ENCODE assay signal across 1 cellular context in the genomic region with DNA sequence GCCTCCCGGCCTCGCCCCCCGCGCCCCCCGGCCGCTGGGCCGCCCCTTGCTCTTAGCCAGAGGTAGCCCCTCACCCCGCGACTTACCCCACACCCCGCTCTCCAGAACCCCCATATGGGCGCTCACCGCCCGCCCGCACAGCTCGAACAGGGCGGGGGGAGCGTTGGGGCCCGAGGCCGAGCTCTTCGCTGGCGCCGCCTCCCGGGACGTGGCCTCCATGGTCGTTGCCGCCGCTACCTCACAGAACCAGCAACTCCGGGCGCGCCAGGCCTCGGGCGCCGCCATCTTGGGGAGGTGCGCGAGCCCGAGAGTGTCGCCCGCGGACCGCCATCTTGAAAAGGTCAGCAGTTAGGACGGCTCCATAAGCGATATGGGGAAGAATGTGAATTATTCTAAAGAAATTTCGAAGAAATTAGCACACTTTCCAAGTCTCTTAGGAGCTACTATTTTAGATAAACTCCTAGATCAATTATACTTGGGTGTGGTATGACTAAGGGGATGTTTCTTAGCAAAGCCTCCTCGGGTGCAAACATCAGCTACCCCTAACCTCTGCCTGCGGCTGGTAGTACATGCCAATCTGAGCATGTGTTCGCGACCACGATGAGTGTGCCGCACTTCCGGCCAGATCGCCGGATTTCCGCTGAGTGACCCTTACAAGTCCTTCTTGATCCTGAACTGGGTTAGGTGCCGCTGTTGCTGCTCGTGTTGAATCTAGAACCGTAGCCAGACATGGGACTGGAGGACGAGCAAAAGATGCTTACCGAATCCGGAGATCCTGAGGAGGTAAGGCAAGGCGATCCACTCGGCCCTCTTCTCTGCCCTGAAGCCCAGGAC.
A peak's percentile ranks its signal among the peaks of the same experiment; 100 is the strongest.
TF ChIP-seq lines count a peak whose summit lies in the region.

A gene with protein sequence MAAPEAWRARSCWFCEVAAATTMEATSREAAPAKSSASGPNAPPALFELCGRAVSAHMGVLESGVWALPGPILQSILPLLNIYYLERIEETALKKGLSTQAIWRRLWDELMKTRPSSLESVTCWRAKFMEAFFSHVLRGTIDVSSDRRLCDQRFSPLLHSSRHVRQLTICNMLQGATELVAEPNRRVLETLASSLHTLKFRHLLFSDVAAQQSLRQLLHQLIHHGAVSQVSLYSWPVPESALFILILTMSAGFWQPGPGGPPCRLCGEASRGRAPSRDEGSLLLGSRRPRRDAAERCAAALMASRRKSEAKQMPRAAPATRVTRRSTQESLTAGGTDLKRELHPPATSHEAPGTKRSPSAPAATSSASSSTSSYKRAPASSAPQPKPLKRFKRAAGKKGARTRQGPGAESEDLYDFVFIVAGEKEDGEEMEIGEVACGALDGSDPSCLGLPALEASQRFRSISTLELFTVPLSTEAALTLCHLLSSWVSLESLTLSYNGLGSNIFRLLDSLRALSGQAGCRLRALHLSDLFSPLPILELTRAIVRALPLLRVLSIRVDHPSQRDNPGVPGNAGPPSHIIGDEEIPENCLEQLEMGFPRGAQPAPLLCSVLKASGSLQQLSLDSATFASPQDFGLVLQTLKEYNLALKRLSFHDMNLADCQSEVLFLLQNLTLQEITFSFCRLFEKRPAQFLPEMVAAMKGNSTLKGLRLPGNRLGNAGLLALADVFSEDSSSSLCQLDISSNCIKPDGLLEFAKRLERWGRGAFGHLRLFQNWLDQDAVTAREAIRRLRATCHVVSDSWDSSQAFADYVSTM (minus strand): TSS at position 579 of the 834 bp plus-strand sequence. CDS start 294 bp downstream, at position 285.
A gene (plus strand): TSS at position 661 of the 834 bp plus-strand sequence. CDS start 69 bp downstream, at position 730.

TF ChIP-seq in K562, 482 proteins besides CTCF, POLR2A, EP300 and RAD21 (continued from another document and continues in another):
- TF ChIP-seq, protein P1, sequence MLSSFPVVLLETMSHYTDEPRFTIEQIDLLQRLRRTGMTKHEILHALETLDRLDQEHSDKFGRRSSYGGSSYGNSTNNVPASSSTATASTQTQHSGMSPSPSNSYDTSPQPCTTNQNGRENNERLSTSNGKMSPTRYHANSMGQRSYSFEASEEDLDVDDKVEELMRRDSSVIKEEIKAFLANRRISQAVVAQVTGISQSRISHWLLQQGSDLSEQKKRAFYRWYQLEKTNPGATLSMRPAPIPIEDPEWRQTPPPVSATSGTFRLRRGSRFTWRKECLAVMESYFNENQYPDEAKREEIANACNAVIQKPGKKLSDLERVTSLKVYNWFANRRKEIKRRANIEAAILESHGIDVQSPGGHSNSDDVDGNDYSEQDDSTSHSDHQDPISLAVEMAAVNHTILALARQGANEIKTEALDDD (IDR thresholded peaks at IDR 0.05) = peak; percentile 88
- TF ChIP-seq, protein P2, sequence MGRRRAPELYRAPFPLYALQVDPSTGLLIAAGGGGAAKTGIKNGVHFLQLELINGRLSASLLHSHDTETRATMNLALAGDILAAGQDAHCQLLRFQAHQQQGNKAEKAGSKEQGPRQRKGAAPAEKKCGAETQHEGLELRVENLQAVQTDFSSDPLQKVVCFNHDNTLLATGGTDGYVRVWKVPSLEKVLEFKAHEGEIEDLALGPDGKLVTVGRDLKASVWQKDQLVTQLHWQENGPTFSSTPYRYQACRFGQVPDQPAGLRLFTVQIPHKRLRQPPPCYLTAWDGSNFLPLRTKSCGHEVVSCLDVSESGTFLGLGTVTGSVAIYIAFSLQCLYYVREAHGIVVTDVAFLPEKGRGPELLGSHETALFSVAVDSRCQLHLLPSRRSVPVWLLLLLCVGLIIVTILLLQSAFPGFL (CRISPR knock-in tag; IDR thresholded peaks at IDR 0.05) = no peak
- TF ChIP-seq, protein P3, sequence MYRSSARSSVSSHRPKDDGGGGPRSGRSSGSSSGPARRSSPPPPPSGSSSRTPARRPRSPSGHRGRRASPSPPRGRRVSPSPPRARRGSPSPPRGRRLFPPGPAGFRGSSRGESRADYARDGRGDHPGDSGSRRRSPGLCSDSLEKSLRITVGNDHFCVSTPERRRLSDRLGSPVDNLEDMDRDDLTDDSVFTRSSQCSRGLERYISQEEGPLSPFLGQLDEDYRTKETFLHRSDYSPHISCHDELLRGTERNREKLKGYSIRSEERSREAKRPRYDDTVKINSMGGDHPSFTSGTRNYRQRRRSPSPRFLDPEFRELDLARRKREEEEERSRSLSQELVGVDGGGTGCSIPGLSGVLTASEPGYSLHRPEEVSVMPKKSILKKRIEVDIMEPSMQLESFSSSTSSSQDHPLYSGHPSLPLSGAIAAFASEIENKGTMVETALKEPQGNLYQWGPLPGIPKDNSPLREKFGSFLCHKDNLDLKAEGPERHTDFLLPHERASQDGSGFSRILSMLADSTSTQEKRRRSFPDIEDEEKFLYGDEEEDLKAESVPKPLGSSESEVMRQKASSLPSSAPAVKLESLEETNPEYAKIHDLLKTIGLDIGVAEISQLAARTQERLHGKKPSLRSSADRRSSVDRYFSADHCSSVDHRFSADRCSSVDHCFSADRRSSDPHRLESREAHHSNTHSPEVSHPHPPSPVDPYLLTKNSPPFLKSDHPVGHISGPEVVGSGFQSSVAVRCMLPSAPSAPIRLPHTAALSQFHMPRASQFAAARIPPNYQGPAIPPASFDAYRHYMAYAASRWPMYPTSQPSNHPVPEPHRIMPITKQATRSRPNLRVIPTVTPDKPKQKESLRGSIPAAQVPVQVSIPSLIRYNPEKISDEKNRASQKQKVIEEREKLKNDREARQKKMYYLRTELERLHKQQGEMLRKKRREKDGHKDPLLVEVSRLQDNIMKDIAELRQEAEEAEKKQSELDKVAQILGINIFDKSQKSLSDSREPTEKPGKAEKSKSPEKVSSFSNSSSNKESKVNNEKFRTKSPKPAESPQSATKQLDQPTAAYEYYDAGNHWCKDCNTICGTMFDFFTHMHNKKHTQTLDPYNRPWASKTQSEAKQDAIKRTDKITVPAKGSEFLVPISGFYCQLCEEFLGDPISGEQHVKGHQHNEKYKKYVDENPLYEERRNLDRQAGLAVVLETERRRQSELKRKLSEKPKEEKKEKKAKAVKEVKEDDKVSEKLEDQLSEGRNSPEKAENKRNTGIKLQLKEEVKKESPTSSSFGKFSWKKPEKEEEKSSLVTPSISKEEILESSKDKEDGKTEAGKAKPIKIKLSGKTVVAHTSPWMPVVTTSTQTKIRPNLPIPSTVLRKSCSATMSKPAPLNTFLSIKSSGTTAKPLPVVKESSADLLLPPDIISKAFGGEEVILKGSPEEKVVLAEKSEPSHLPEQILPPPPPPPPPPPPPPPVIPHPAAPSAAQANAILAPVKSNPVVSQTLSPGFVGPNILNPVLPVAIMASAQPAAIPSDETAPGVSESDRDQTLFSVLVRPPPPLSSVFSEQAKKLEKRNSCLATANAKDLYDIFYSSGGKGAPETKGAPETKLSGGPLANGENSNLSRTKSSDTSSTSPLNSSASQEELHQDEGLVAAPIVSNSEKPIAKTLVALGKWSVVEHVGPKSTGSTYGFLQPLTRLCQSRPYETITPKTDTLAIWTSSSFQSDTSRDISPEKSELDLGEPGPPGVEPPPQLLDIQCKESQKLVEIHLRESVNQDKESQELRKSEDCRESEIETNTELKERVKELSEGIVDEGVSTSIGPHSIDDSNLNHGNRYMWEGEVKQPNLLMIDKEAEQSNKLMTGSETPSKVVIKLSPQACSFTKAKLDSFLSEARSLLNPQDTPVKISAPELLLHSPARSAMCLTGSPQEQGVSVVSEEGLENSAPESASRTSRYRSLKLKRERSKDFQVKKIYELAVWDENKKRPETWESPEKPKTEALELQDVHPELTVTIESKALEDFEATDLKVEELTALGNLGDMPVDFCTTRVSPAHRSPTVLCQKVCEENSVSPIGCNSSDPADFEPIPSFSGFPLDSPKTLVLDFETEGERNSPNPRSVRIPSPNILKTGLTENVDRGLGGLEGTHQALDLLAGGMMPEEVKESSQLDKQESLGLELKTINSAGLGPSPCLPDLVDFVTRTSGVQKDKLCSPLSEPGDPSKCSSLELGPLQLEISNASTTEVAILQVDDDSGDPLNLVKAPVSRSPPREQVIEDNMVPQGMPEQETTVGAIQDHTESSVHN (IDR thresholded peaks at IDR 0.05; ENCODE audit: borderline replicate concordance in 1 of 2, low read depth in 1 of 2) = no peak
- TF ChIP-seq ETV1 (tag; conservative IDR thresholded peaks at IDR 0.05; ENCODE audit: low read depth) = peak; percentile 94
- TF ChIP-seq NCOR1 (IDR thresholded peaks at IDR 0.05) = peak; percentile 28
- no peak for TF ChIP-seq ZBTB8A (IDR thresholded peaks at IDR 0.05; ENCODE audit: partially characterized antibody)
- no peak for TF ChIP-seq MTA1 (IDR thresholded peaks at IDR 0.05; ENCODE audit: borderline replicate concordance)
- peak; percentile 65 to 67; a peak in 2 of 4 replicates for TF ChIP-seq TBL1XR1 (IDR thresholded peaks at IDR 0.05; ENCODE audit: low read length in 2 of 2)
- TF ChIP-seq SETDB1 (IDR thresholded peaks at IDR 0.05; ENCODE audit: low read length) = no peak
- TF ChIP-seq BRD9 (IDR thresholded peaks at IDR 0.05; ENCODE audit: low read depth, partially characterized antibody) = peak; percentile 86
- no peak for TF ChIP-seq ZNF146 (CRISPR knock-in tag; IDR thresholded peaks at IDR 0.05; ENCODE audit: unreplicated experiment)
- TF ChIP-seq ETV5 (CRISPR knock-in tag; IDR thresholded peaks at IDR 0.05; ENCODE audit: low read depth) = no peak; the same call in none of the 2 replicates
- TF ChIP-seq LCOR (CRISPR knock-in tag; IDR thresholded peaks at IDR 0.05) = peak; percentile 80; the same call in 1 of the 2 replicates
- TF ChIP-seq FOSL1 (tag; conservative IDR thresholded peaks at IDR 0.05) = peak; percentile 96
- TF ChIP-seq ZNF589 (CRISPR knock-in tag; IDR thresholded peaks at IDR 0.05; ENCODE audit: low read depth) = peak; percentile 96
- TF ChIP-seq, protein P4, sequence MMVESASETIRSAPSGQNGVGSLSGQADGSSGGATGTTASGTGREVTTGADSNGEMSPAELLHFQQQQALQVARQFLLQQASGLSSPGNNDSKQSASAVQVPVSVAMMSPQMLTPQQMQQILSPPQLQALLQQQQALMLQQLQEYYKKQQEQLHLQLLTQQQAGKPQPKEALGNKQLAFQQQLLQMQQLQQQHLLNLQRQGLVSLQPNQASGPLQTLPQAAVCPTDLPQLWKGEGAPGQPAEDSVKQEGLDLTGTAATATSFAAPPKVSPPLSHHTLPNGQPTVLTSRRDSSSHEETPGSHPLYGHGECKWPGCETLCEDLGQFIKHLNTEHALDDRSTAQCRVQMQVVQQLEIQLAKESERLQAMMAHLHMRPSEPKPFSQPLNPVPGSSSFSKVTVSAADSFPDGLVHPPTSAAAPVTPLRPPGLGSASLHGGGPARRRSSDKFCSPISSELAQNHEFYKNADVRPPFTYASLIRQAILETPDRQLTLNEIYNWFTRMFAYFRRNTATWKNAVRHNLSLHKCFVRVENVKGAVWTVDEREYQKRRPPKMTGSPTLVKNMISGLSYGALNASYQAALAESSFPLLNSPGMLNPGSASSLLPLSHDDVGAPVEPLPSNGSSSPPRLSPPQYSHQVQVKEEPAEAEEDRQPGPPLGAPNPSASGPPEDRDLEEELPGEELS (CRISPR knock-in tag; IDR thresholded peaks at IDR 0.05; ENCODE audit: borderline replicate concordance) = 0 out of 2 replicates have a peak, but pooled peaks have one; percentile 53
- peak; percentile 89 for TF ChIP-seq CCNT2 (IDR thresholded peaks at IDR 0.05; ENCODE audit: borderline replicate concordance, extremely low read depth, insufficient read length, low read depth, low read length)
- TF ChIP-seq ZNF699 (CRISPR knock-in tag; IDR thresholded peaks at IDR 0.05; ENCODE audit: insufficient replicate concordance) = no peak
- TF ChIP-seq BACH1 (tag; IDR thresholded peaks at IDR 0.05) = peak; percentile 83; the same call in 1 of the 2 replicates
- TF ChIP-seq HNRNPL (IDR thresholded peaks at IDR 0.05; ENCODE audit: low read depth, low read length) = no peak
- TF ChIP-seq NR1H2 (CRISPR knock-in tag; IDR thresholded peaks at IDR 0.05) = peak; percentile 10; the same call in 1 of the 2 replicates
- TF ChIP-seq, protein P5, sequence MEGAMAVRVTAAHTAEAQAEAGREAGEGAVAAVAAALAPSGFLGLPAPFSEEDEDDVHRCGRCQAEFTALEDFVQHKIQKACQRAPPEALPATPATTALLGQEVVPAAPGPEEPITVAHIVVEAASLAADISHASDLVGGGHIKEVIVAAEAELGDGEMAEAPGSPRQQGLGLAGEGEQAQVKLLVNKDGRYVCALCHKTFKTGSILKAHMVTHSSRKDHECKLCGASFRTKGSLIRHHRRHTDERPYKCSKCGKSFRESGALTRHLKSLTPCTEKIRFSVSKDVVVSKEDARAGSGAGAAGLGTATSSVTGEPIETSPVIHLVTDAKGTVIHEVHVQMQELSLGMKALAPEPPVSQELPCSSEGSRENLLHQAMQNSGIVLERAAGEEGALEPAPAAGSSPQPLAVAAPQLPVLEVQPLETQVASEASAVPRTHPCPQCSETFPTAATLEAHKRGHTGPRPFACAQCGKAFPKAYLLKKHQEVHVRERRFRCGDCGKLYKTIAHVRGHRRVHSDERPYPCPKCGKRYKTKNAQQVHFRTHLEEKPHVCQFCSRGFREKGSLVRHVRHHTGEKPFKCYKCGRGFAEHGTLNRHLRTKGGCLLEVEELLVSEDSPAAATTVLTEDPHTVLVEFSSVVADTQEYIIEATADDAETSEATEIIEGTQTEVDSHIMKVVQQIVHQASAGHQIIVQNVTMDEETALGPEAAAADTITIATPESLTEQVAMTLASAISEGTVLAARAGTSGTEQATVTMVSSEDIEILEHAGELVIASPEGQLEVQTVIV (CRISPR knock-in tag; IDR thresholded peaks at IDR 0.05; ENCODE audit: borderline replicate concordance) = no peak
- TF ChIP-seq DACH1 (IDR thresholded peaks at IDR 0.05; ENCODE audit: partially characterized antibody) = no peak
- peak in 1 of 2 experiments; percentile 68; a peak in 1 of 4 replicates for TF ChIP-seq TRIM24 (IDR thresholded peaks at IDR 0.05)
- no peak for TF ChIP-seq COPS2 (conservative IDR thresholded peaks at IDR 0.05)
- peak; percentile 95 for TF ChIP-seq ASH1L (IDR thresholded peaks at IDR 0.05; ENCODE audit: borderline replicate concordance, low read depth, partially characterized antibody)
- TF ChIP-seq CEBPG (CRISPR knock-in tag; IDR thresholded peaks at IDR 0.05) = no peak
- no peak for TF ChIP-seq CEBPG (tag; conservative IDR thresholded peaks at IDR 0.05 in 1 of 2, IDR thresholded peaks at IDR 0.05 in 1 of 2)
- TF ChIP-seq, protein P6, sequence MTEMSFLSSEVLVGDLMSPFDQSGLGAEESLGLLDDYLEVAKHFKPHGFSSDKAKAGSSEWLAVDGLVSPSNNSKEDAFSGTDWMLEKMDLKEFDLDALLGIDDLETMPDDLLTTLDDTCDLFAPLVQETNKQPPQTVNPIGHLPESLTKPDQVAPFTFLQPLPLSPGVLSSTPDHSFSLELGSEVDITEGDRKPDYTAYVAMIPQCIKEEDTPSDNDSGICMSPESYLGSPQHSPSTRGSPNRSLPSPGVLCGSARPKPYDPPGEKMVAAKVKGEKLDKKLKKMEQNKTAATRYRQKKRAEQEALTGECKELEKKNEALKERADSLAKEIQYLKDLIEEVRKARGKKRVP (CRISPR knock-in tag; IDR thresholded peaks at IDR 0.05) = 0 out of 2 replicates have a peak, but pooled peaks have one; percentile 11
- peak; percentile 70 for TF ChIP-seq CREM (IDR thresholded peaks at IDR 0.05; ENCODE audit: low read depth)
- peak; percentile 78 for TF ChIP-seq L3MBTL2 (IDR thresholded peaks at IDR 0.05)
- TF ChIP-seq CBFA2T2 (conservative IDR thresholded peaks at IDR 0.05) = 0 out of 2 replicates have a peak, but pooled peaks have one; percentile 4
- TF ChIP-seq HMG20B (CRISPR knock-in tag; IDR thresholded peaks at IDR 0.05) = no peak
- peak; percentile 76 for TF ChIP-seq NEUROD1 (IDR thresholded peaks at IDR 0.05; ENCODE audit: borderline replicate concordance, low read depth, low read length, partially characterized antibody)
- peak; percentile 54 for TF ChIP-seq MAFG (tag; conservative IDR thresholded peaks at IDR 0.05)
- no peak for TF ChIP-seq LARP7 (IDR thresholded peaks at IDR 0.05)
- TF ChIP-seq SMARCA4 (IDR thresholded peaks at IDR 0.05) = no peak
- TF ChIP-seq TEAD2 (tag; IDR thresholded peaks at IDR 0.05) = no peak
- no peak for TF ChIP-seq KDM4B (IDR thresholded peaks at IDR 0.05; ENCODE audit: borderline replicate concordance in 2 of 2, low read depth in 1 of 2)
- no peak for TF ChIP-seq TGIF2 (CRISPR knock-in tag; IDR thresholded peaks at IDR 0.05)
